ENCODE assay signal across 29 cellular contexts in the genomic region with DNA sequence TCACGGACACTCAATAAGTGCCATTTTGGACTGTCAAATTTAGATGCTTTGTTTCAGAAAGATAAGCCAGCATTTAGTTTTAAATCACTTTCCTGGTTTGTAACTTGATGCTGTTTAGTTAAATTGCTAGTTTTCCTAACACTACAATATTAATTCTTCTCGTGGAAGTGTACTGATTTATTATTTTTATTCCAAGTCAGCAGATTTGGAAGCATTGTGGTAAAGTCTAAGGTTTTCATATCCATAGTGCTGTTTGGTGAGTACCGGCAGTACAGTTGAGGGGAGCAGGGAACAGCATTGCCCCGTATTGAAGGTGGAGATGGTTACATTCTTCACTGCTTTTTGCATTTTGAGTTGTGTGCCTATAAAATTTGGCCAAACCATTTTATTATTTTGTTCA. TPM values are rescaled to one million over a fixed set of nuclear protein-coding genes. Genes with fewer than 3 reads are reported as not detected.
DNase-seq lines count a peak whose midpoint lies in the region; ATAC-seq and TF ChIP-seq lines count a peak whose summit lies in the region.
"Had no signal": no experiment of that assay in that cellular context is flagged by ENCODE, and none has a peak within 500 bp of the region (broad histone marks: within the 10 kb centered on the region; RNA-seq: fewer than 3 reads in every experiment).

No MANE protein-coding gene starts in this region.

- H3K27ac Mint-ChIP-seq in activated naive CD4-positive, alpha-beta T cell treated with anti-CD3 and anti-CD28 coated beads, Interleukin-2, amount 50 U/mL, for 24 hours, result peak overlapping the region; percentile 12
- peak overlapping the region; percentile 76 for H3K27ac Mint-ChIP-seq in CD4-positive, alpha-beta T cell
- peak overlapping the region; percentile 46 for H3K27ac Mint-ChIP-seq in activated naive CD8-positive, alpha-beta T cell treated with anti-CD3 and anti-CD28 coated beads, Interleukin-2, amount 50 U/mL, for 24 hours
- peak overlapping the region; percentile 21 to 23 for H3K27ac Mint-ChIP-seq in natural killer cell

- H3K27me3 Mint-ChIP-seq in activated naive CD4-positive, alpha-beta T cell treated with anti-CD3 and anti-CD28 coated beads, Interleukin-2, amount 50 U/mL, for 24 hours, result no peaks in the 10 kb centered on the region
- no peaks in the 10 kb centered on the region for H3K27me3 Mint-ChIP-seq in CD4-positive, alpha-beta T cell
- H3K27me3 Mint-ChIP-seq in activated naive CD8-positive, alpha-beta T cell treated with anti-CD3 and anti-CD28 coated beads, Interleukin-2, amount 50 U/mL, for 24 hours, result no peaks in the 10 kb centered on the region
- no peaks in the 10 kb centered on the region for H3K27me3 Mint-ChIP-seq in natural killer cell (ENCODE audit: low read depth in 2 of 2)
- H3K27me3 Mint-ChIP-seq: CD4-positive, alpha-beta memory T cell had no signal

- POLR2A ChIA-PET in CD4-positive, alpha-beta T cell (lab: Charles Lee), result interaction anchor here (1.2 to 1.5 kb wide), 2 partner anchors 10 to 65 kb away, joined by 3 to 5 read pairs; no protein-coding TSS in a partner anchor

- ATAC-seq in CD4-positive, alpha-beta T cell (ENCODE audit: poor library complexity), result no peak
- no peak for ATAC-seq in activated naive CD8-positive, alpha-beta T cell treated with anti-CD3 and anti-CD28 coated beads, Interleukin-2, amount 50 U/mL, for 24 hours
- ATAC-seq in natural killer cell (no peak), HG03045 (IDR thresholded peaks at IDR 0.05; ENCODE audit: unreplicated experiment) (no peak), GM21576 (IDR thresholded peaks at IDR 0.05; ENCODE audit: unreplicated experiment) (no peak)
- ATAC-seq: GM12878, Right ventricle myocardium inferior, SK-N-SH treated with all-trans-retinoic acid at 6 μM for 48 hours had no signal

- H3K27me3 ChIP-seq in CD4-positive, alpha-beta T cell (ENCODE audit: control insufficient read depth, insufficient read depth, low read length), result no peaks in the 10 kb centered on the region
- H3K27me3 ChIP-seq: BLaER1, SJCRH30 had no signal

- no peak overlapping the region for H3K4me3 Mint-ChIP-seq in activated naive CD4-positive, alpha-beta T cell treated with anti-CD3 and anti-CD28 coated beads, Interleukin-2, amount 50 U/mL, for 24 hours
- H3K4me3 Mint-ChIP-seq in CD4-positive, alpha-beta T cell, result no peak overlapping the region
- H3K4me3 Mint-ChIP-seq in activated naive CD8-positive, alpha-beta T cell treated with anti-CD3 and anti-CD28 coated beads, Interleukin-2, amount 50 U/mL, for 24 hours, result no peak overlapping the region
- H3K4me3 Mint-ChIP-seq in natural killer cell, result no peak overlapping the region

- H3K27ac ChIP-seq in CD4-positive, alpha-beta T cell (ENCODE audit: low read depth, low read length), result no peak overlapping the region
- H3K27ac ChIP-seq: BLaER1, KMS-11, PC-9, SJCRH30 had no signal

- CTCF ChIA-PET in CD4-positive, alpha-beta T cell (lab: Charles Lee), result no interaction called here

- peaks cover 9% of the 10 kb centered on the region for H3K9me3 ChIP-seq in CD4-positive, alpha-beta T cell (ENCODE audit: control insufficient read depth, low read length)
- H3K9me3 ChIP-seq: SJCRH30 had no signal

- intact Hi-C loops in CD4-positive, alpha-beta T cell (cut with DNase I, micrococcal nuclease), result no loop called here
- intact Hi-C loops in natural killer cell (cut with micrococcal nuclease), result no loop called here

- H3K9me3 Mint-ChIP-seq in activated naive CD4-positive, alpha-beta T cell treated with anti-CD3 and anti-CD28 coated beads, Interleukin-2, amount 50 U/mL, for 24 hours, result peaks cover 6% of the 10 kb centered on the region
- H3K9me3 Mint-ChIP-seq in CD4-positive, alpha-beta T cell, result peaks cover 6% of the 10 kb centered on the region
- peaks cover 7% of the 10 kb centered on the region for H3K9me3 Mint-ChIP-seq in activated naive CD8-positive, alpha-beta T cell treated with anti-CD3 and anti-CD28 coated beads, Interleukin-2, amount 50 U/mL, for 24 hours
- peaks cover 0 to 3% of the 10 kb centered on the region in 2 donors for H3K9me3 Mint-ChIP-seq in natural killer cell

- peaks cover 44% of the 10 kb centered on the region for H3K4me1 Mint-ChIP-seq in activated naive CD4-positive, alpha-beta T cell treated with anti-CD3 and anti-CD28 coated beads, Interleukin-2, amount 50 U/mL, for 24 hours
- H3K4me1 Mint-ChIP-seq in CD4-positive, alpha-beta T cell (ENCODE audit: low read depth), result peaks cover 50% of the 10 kb centered on the region
- H3K4me1 Mint-ChIP-seq in activated naive CD8-positive, alpha-beta T cell treated with anti-CD3 and anti-CD28 coated beads, Interleukin-2, amount 50 U/mL, for 24 hours, result peaks cover 13% of the 10 kb centered on the region
- H3K4me1 Mint-ChIP-seq in natural killer cell, result peaks cover 8 to 49% of the 10 kb centered on the region in 2 donors

- TF ChIP-seq CTCF in CD4-positive, alpha-beta T cell (IDR thresholded peaks at IDR 0.05), result no peak
- TF ChIP-seq CTCF in natural killer cell (IDR thresholded peaks at IDR 0.05), result no peak

- H3K36me3 Mint-ChIP-seq in activated naive CD4-positive, alpha-beta T cell treated with anti-CD3 and anti-CD28 coated beads, Interleukin-2, amount 50 U/mL, for 24 hours, result peaks cover 37% of the 10 kb centered on the region
- peaks cover 92% of the 10 kb centered on the region for H3K36me3 Mint-ChIP-seq in CD4-positive, alpha-beta T cell (ENCODE audit: low read depth)
- H3K36me3 Mint-ChIP-seq in activated naive CD8-positive, alpha-beta T cell treated with anti-CD3 and anti-CD28 coated beads, Interleukin-2, amount 50 U/mL, for 24 hours (ENCODE audit: low read depth), result peaks cover 48% of the 10 kb centered on the region
- H3K36me3 Mint-ChIP-seq in natural killer cell, result peaks cover 26% of the 10 kb centered on the region

- DNase-seq in activated naive CD4-positive, alpha-beta T cell (lab: John Stamatoyannopoulos, UW), result no peak
- DNase-seq in CD4-positive, alpha-beta T cell, result no peak
- DNase-seq in activated naive CD8-positive, alpha-beta T cell treated with anti-CD3 and anti-CD28 coated beads, Interleukin-2, amount 50 U/mL, for 24 hours, result no peak
- DNase-seq in natural killer cell (no peak), pons (ENCODE audit: low spot score) (no peak)
- DNase-seq: 8988T; CD4-positive, alpha-beta memory T cell; DMS 273 treated with DMSO at 0.1 percent for 48 hours; DMS79; EL; MM.1S; NCI-H1048; NCI-H1417; NCI-H1694; NCI-H2081; NCI-H2227 treated with DMSO at 0.1 percent for 48 hours; NCI-H526 treated with DMSO at 0.1 percent for 48 hours; PC-9; SJCRH30 had no signal

RNA-seq across cellular contexts. Expression of a gene that starts 36.3 kb away (rescaled TPM):
- under 1 TPM; 0.47 to 0.52 TPM for total RNA-seq in CD4-positive, alpha-beta T cell
- 10 to 100 TPM in 1 of 3 donors, 1 to 10 TPM in 1, not detected in 1; 4.0 to 58.9 TPM for total RNA-seq in natural killer cell
- total RNA-seq: CD4-positive, alpha-beta memory T cell; H4; NCI-H460; PC-9 had no signal

Comparison
In these comparisons a context has a peak if more than half of its experiments do, and no peak if none do; other contexts are left out.
1. H3K27ac Mint-ChIP-seq: peak in every context shown above with its lines; median percentile 76 in CD4-positive, alpha-beta T cell; 46 in activated naive CD8-positive, alpha-beta T cell treated with anti-CD3 and anti-CD28 coated beads, Interleukin-2, amount 50 U/mL, for 24 hours; 22 in natural killer cell; 12 in activated naive CD4-positive, alpha-beta T cell treated with anti-CD3 and anti-CD28 coated beads, Interleukin-2, amount 50 U/mL, for 24 hours.